18 cellular contexts compared by ENCODE assay signal in genomic region chrX:120316587-120317283, GRCh38. TPM values are rescaled to one million over a fixed set of nuclear protein-coding genes. Genes with fewer than 3 reads are reported as not detected.
A peak's percentile ranks its signal among the peaks of the same experiment; 100 is the strongest.
DNase-seq lines count a peak whose midpoint lies in the region; ATAC-seq and TF ChIP-seq lines count a peak whose summit lies in the region.
"Had no signal": no experiment of that assay in that cellular context is flagged by ENCODE, and none has a peak within 500 bp of the region (broad histone marks: within the 10 kb centered on the region; RNA-seq: fewer than 3 reads in every experiment).

No MANE protein-coding gene starts in this region.

- no peaks in the 10 kb centered on the region for H3K79me2 ChIP-seq in HCT116 (ENCODE audit: insufficient read depth, low read length)
- no peaks in the 10 kb centered on the region for H3K79me2 ChIP-seq in SK-N-SH (ENCODE audit: insufficient read depth)

- no peak overlapping the region for H3K9ac ChIP-seq in HCT116 (ENCODE audit: low read length)
- H3K9ac ChIP-seq in SK-N-SH: no peak overlapping the region

- no peaks in the 10 kb centered on the region for H3K27me3 Mint-ChIP-seq in Calu3 (ENCODE audit: unreplicated experiment)

- H3K9me2 ChIP-seq in HCT116 (ENCODE audit: insufficient read depth) (no peaks in the 10 kb centered on the region), SK-N-SH (no peaks in the 10 kb centered on the region)

- intact Hi-C loops in Calu3 (cut with micrococcal nuclease; ENCODE audit: unreplicated experiment): loop anchor here (5.0 to 10.0 kb wide), 2 partner anchors 64 to 138 kb away; partner anchors contain the start of gene ZBTB33
- intact Hi-C loops in HCT116 (cut with micrococcal nuclease): no loop called here

- BruUV-seq in Calu3 (replicated peaks; lab: Mats Ljungman, UMichigan) (no TSS peak), HCT116 (replicated peaks; lab: Mats Ljungman, UMichigan) (no TSS peak)

- RAD21 ChIA-PET in HCT116 (lab: Charles Lee; ENCODE audit: low non-redundant PET in 1 of 2, low total read pairs in 2 of 2, uncharacterized antibody in 2 of 2, unreplicated experiment in 2 of 2): no interaction called here

- TF ChIP-seq POLR2A in HCT116 (IDR thresholded peaks at IDR 0.05; ENCODE audit: borderline replicate concordance, extremely low read depth, insufficient read depth, insufficient read length): no peak

- H3K27me3 ChIP-seq in HCT116 (ENCODE audit: insufficient read depth, low read length) (no peaks in the 10 kb centered on the region), SK-N-SH (ENCODE audit: insufficient read depth) (peaks cover 33% of the 10 kb centered on the region; the same call in 1 of the 2 replicates)

- no peak for TF ChIP-seq EP300 in SK-N-SH (IDR thresholded peaks at IDR 0.05; ENCODE audit: borderline replicate concordance in 1 of 2, low read depth in 1 of 2, low read length in 1 of 2)

- H3K36me3 ChIP-seq in HCT116 (ENCODE audit: control insufficient read depth in 1 of 2, insufficient read depth in 2 of 2, low read length in 2 of 2) (no peaks in the 10 kb centered on the region), SK-N-SH (replicated peaks in 1 of 2; ENCODE audit: control insufficient read depth in 1 of 2, insufficient read depth in 2 of 2, low read length in 1 of 2) (no peaks in the 10 kb centered on the region)
- H3K36me3 ChIP-seq: lower lobe of right lung had no signal

- no peak for TF ChIP-seq RAD21 in HCT116 (IDR thresholded peaks at IDR 0.05; ENCODE audit: low read depth)
- TF ChIP-seq RAD21 in SK-N-SH (IDR thresholded peaks at IDR 0.05; ENCODE audit: low read length): no peak

- in situ Hi-C loops in GM13977 (cut with MboI; ENCODE audit: low pct_unique_long_range_greater_than_20kb, low sequenced_read_pairs, unreplicated experiment): no loop called here

- peaks cover 12% of the 10 kb centered on the region for H3K4me1 Mint-ChIP-seq in Calu3 (ENCODE audit: low read depth, unreplicated experiment)

- no peaks in the 10 kb centered on the region for H3F3A ChIP-seq in SK-N-SH (replicated peaks; ENCODE audit: insufficient read depth)

- ATAC-seq in HCT116: peak; percentile 87

- H3K9me3 ChIP-seq in HCT116 (ENCODE audit: control insufficient read depth in 1 of 2, insufficient read depth in 1 of 2, low read depth in 1 of 2, low read length in 2 of 2) (no peaks in the 10 kb centered on the region), SK-N-SH (no peaks in the 10 kb centered on the region)
- H3K9me3 ChIP-seq: lower lobe of right lung had no signal

- CTCF ChIA-PET in Calu3 (lab: Charles Lee): interaction anchor here (0.6 to 1.6 kb wide), 4 partner anchors 14 to 346 kb away, joined by 3 to 8 read pairs (median 4); no protein-coding TSS in a partner anchor
- CTCF ChIA-PET in HCT116 (lab: Charles Lee): no interaction called here
- CTCF ChIA-PET in SK-N-SH (lab: Yijun Ruan, JAX): no interaction called here

- DNase-seq in Calu3 (peak; percentile 56), HCT116 (ENCODE audit: low read depth, low spot score) (peak; percentile 41), SK-N-SH (no peak), iris pigment epithelial cell (ENCODE audit: low read depth) (peak; percentile 51), mucosa of gallbladder (ENCODE audit: low spot score) (no peak), GM13977 (ENCODE audit: low spot score) (no peak), SKM-1 (lab: John Stamatoyannopoulos, UW; ENCODE audit: unreplicated experiment) (no peak)
- DNase-seq in activated CD4-positive, CD25-positive, alpha-beta regulatory T cell treated with anti-CD3 and anti-CD28 coated beads, Interleukin-2, amount 50 U/mL, for 72 hours: no peak
- DNase-seq: activated naive CD4-positive, alpha-beta T cell treated with anti-CD3 and anti-CD28 coated beads, Interleukin-2, amount 50 U/mL, for 16 hours; COR-L47; Karpas-422; lower lobe of right lung; NCI-H1930; NCI-H510A treated with DMSO at 0.1 percent for 48 hours; OCI-M1; substantia nigra; T-helper 2 cell had no signal

- H3K4me1 ChIP-seq in HCT116 (ENCODE audit: control insufficient read depth in 1 of 2, insufficient read depth in 2 of 2, low read length in 2 of 2) (peaks cover 0 to 15% of the 10 kb centered on the region in 2 experiments; a peak in 2 of 4 replicates), SK-N-SH (ENCODE audit: control insufficient read depth in 1 of 2, insufficient read depth in 2 of 2, low read depth in 1 of 2, low read length in 1 of 2) (no peaks in the 10 kb centered on the region)
- H3K4me1 ChIP-seq: lower lobe of right lung had no signal

- H4K20me1 ChIP-seq in HCT116 (ENCODE audit: insufficient read depth): no peaks in the 10 kb centered on the region
- no peaks in the 10 kb centered on the region for H4K20me1 ChIP-seq in SK-N-SH (ENCODE audit: insufficient read depth)

- H3K4me2 ChIP-seq in HCT116 (ENCODE audit: low read length): peak overlapping the region; percentile 42
- no peak overlapping the region for H3K4me2 ChIP-seq in SK-N-SH

- H3K27ac Mint-ChIP-seq in Calu3 (ENCODE audit: unreplicated experiment): no peak overlapping the region
- H3K27ac Mint-ChIP-seq: nephron had no signal

- H3K27ac ChIP-seq in HCT116 (ENCODE audit: low read depth, low read length) (no peak overlapping the region), SK-N-SH (ENCODE audit: low read depth in 2 of 2, low read length in 1 of 2) (no peak overlapping the region)
- H3K27ac ChIP-seq: lower lobe of right lung had no signal

- POLR2A ChIA-PET in HCT116 (lab: Charles Lee) (no interaction called here), SK-N-SH (lab: Yijun Ruan, JAX) (no interaction called here)

- H3K4me3 ChIP-seq in HCT116 (replicated peaks in 1 of 2; ENCODE audit: low read depth in 1 of 2, low read length in 2 of 2): no peak overlapping the region
- no peak overlapping the region for H3K4me3 ChIP-seq in SK-N-SH (ENCODE audit: low read depth in 2 of 2, low read length in 1 of 2)
- H3K4me3 ChIP-seq: lower lobe of right lung had no signal

- peak overlapping the region; percentile 26 for H2AFZ ChIP-seq in HCT116 (ENCODE audit: low read depth, low read length, poor library complexity, severe bottlenecking)
- H2AFZ ChIP-seq in SK-N-SH (ENCODE audit: low read depth): no peak overlapping the region

- H3K4me3 Mint-ChIP-seq in Calu3 (ENCODE audit: low read depth, unreplicated experiment): no peak overlapping the region
- H3K4me3 Mint-ChIP-seq: nephron had no signal

- WGBS in SK-N-SH (ENCODE audit: low lambda C conversion rate): 21% methylated on average over 5 of the region's 5 CpGs

- H3K36me3 Mint-ChIP-seq in Calu3 (ENCODE audit: insufficient read depth, unreplicated experiment): no peaks in the 10 kb centered on the region

- H3K9me3 Mint-ChIP-seq in Calu3 (ENCODE audit: low read depth, unreplicated experiment): no peaks in the 10 kb centered on the region
- H3K9me3 Mint-ChIP-seq: nephron had no signal

- TF ChIP-seq CTCF in Calu3 (IDR thresholded peaks at IDR 0.05; ENCODE audit: unreplicated experiment): no peak
- TF ChIP-seq CTCF in HCT116 (IDR thresholded peaks at IDR 0.05 in 2 of 3, conservative IDR thresholded peaks at IDR 0.05 in 1 of 3; ENCODE audit: borderline replicate concordance in 1 of 3, insufficient read depth in 1 of 3, low read depth in 2 of 3, low read length in 2 of 3): no peak
- TF ChIP-seq CTCF in SK-N-SH (IDR thresholded peaks at IDR 0.05): no peak
- no peak for TF ChIP-seq CTCF in GM13977 (IDR thresholded peaks at IDR 0.05; ENCODE audit: extremely low read depth, insufficient read depth, missing control alignments)

TF ChIP-seq in HCT116, 20 proteins besides CTCF, POLR2A, EP300 and RAD21:
- TF ChIP-seq CEBPB (IDR thresholded peaks at IDR 0.05; ENCODE audit: low read depth) (no peak), SP1 (IDR thresholded peaks at IDR 0.05; ENCODE audit: low read depth) (peak; percentile 51; the same call in 1 of the 2 replicates), FOSL1 (IDR thresholded peaks at IDR 0.05; ENCODE audit: low read depth) (peak; percentile 82), JUND (IDR thresholded peaks at IDR 0.05) (peak; percentile 76)

TF ChIP-seq in SK-N-SH, 30 proteins besides CTCF, POLR2A, EP300 and RAD21:
- no peak for TF ChIP-seq MXI1 (IDR thresholded peaks at IDR 0.05; ENCODE audit: low read depth, low read length)
- no peak for TF ChIP-seq CHD2 (IDR thresholded peaks at IDR 0.05; ENCODE audit: low read length, partially characterized antibody)
- no peak for TF ChIP-seq SMC3 (IDR thresholded peaks at IDR 0.05; ENCODE audit: low read depth, low read length)
- no peak for TF ChIP-seq FOXJ3 (CRISPR knock-in tag; IDR thresholded peaks at IDR 0.05)
- TF ChIP-seq FOSL2 (IDR thresholded peaks at IDR 0.05; ENCODE audit: borderline replicate concordance, low read depth): peak; percentile 48; the same call in 1 of the 2 replicates
- TF ChIP-seq NRF1 (IDR thresholded peaks at IDR 0.05; ENCODE audit: low read depth, low read length): no peak
- TF ChIP-seq TAF1 (IDR thresholded peaks at IDR 0.05; ENCODE audit: borderline replicate concordance, low read depth, low read length): no peak
- no peak for TF ChIP-seq MAX (IDR thresholded peaks at IDR 0.05; ENCODE audit: low read depth)

RNA-seq across cellular contexts. Expression of gene TMEM255A, which starts 5.5 kb away (rescaled TPM):
- total RNA-seq in Calu3 (2022) (not detected in 2 replicates), HCT116 (2021; ENCODE audit: unreplicated experiment) (not detected), mucosa of gallbladder (0.98 TPM)
- not detected in 2 replicates for polyA plus RNA-seq in HCT116 (2012)
- 0.03 and 0.08 TPM in 2 replicates for polyA plus RNA-seq in SK-N-SH (2012; rRNA removed)
- 0.03 and 0.05 TPM in 2 replicates for polyA plus RNA-seq in SK-N-SH (2012; cell fraction: cytosol; rRNA removed)
- polyA plus RNA-seq in SK-N-SH (2012; cell fraction: nucleus; rRNA removed): 0.02 TPM in 1 of 2 replicates, not detected in the other

RNA-seq across cellular contexts. Expression of gene ATP1B4, which starts 45.2 kb away (rescaled TPM):
- total RNA-seq in Calu3 (2022): not detected in 2 replicates
- not detected for total RNA-seq in HCT116 (2021; ENCODE audit: unreplicated experiment)
- polyA plus RNA-seq in HCT116 (2012): not detected in 2 replicates
- polyA plus RNA-seq in SK-N-SH (2012; rRNA removed): not detected in 2 replicates
- not detected in 2 replicates for polyA plus RNA-seq in SK-N-SH (2012; cell fraction: cytosol; rRNA removed)
- polyA plus RNA-seq in SK-N-SH (2012; cell fraction: nucleus; rRNA removed): not detected in 2 replicates
- not detected for total RNA-seq in mucosa of gallbladder
- total RNA-seq: lower lobe of right lung had no signal

Comparison
In these comparisons a context has a peak if more than half of its experiments do, and no peak if none do; other contexts are left out.
1. DNase-seq: peak in Calu3 (single experiment), HCT116 (single experiment) and iris pigment epithelial cell (single experiment); none in SK-N-SH (single experiment), mucosa of gallbladder (single experiment), GM13977 (single experiment), activated CD4-positive, CD25-positive, alpha-beta regulatory T cell treated with anti-CD3 and anti-CD28 coated beads, Interleukin-2, amount 50 U/mL, for 72 hours (single experiment) and SKM-1 (single experiment).